1 cellular context compared by ENCODE assay signal in the genomic region with DNA sequence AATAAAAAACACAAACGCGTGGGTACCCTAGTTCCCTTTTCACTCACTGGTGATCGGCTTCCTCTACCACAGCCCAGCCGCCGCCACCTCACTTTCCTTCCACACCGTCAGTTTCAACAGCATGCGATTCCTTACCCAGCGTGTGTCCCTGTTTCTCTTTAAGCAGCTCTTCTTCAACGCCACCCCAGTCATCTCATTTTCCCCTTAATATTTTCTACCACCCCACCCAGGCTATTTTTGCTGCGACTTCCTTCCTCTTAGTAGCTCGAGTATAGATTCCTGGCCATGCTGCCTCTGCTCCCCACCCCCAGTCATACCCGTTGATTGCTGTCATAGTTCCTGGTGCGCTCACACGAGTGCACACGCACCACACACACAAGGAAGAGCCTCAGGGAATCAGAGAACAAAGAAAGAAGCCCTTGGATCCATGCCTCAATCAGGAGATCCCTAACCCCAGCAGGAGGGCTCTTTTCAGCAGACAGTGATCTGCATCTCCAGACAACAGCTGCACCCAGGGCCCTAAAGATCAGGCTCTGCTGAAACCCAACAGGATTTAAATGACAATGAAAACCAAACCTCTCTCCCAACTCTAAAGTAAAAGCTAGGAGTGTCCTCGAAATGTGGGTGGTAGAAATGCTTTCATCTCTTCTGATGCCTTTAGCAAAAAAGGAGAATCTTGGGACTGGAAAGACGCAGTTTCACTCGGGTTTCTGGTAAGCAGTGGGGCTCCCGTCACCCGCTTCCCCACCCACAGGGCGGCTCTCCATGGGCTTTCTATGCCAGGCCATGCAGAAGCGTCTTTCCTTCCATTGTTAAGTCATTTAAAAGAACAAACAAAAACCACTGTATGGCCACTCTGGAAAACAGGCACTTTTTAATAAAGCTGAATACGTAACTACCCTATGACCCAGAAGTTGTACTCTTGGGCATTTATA.
TF ChIP-seq lines count a peak whose summit lies in the region.

No MANE protein-coding gene starts in this region.

TF ChIP-seq in IMR-90, 13 proteins besides CTCF, POLR2A, EP300 and RAD21:
- TF ChIP-seq CHD1 (IDR thresholded peaks at IDR 0.05; ENCODE audit: low read depth, low read length) (no peak), CEBPB (IDR thresholded peaks at IDR 0.05; ENCODE audit: low read depth, low read length) (peak; percentile 27; the same call in 1 of the 2 replicates), MXI1 (IDR thresholded peaks at IDR 0.05; ENCODE audit: borderline replicate concordance, low read depth, low read length) (peak; percentile 94), BHLHE40 (IDR thresholded peaks at IDR 0.05; ENCODE audit: low read depth, low read length) (peak; percentile 84), NFE2L2 (IDR thresholded peaks at IDR 0.05; ENCODE audit: low read depth, low read length) (no peak), USF2 (IDR thresholded peaks at IDR 0.05; ENCODE audit: low read depth, low read length) (no peak)
